Comparison of ENCODE assay signal across 8 cellular contexts in the genomic region with DNA sequence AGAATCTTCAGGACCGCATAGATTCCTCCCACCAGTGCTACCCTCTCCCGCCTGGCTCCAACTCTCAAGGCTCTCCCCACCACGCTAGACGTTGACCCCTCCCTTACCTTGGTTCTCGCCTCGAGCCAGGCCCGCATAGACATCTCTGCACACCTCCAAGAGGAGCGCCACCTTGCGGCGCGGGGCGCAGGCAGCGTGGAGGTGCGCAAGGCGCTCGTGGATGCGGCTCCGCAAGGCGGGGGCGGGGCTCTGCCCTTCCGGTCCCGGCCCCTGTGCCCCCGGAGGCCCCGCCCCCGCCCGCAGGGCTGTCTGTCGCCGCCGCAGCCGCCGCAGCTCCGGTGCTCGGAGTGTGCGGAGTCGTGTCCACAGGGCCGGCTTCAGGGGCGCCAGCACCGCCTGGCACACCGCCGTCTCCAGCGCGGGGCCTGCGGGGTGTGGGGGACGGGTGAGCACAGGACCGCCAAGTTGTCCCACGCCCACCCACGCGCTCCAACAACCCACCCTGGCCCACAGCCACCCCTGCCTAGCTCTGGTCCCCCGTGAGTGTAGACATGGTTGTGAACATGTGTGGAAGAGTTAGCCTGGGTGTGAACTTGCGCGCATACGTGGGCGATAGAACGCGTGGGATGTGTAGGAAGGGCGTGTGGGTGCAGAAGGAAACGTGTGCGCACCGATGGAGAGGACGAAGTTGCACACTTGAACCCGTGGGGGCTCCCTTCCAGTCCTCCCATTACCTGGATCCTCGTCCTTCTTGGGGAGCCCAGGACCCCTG. TPM values are rescaled to one million over a fixed set of nuclear protein-coding genes. Genes with fewer than 3 reads are reported as not detected.
DNase-seq lines count a peak whose midpoint lies in the region; ATAC-seq and TF ChIP-seq lines count a peak whose summit lies in the region.

No MANE protein-coding gene starts in this region.

- POLR2A ChIA-PET in activated CD4-positive, alpha-beta T cell treated with anti-CD3 and anti-CD28 coated beads, Interleukin-2, amount 10 ng/mL, durations not matched to agents 7 days and 5 days (lab: Charles Lee), result no interaction called here

- no peaks in the 10 kb centered on the region for H3K36me3 ChIP-seq in BLaER1 treated with 17β-estradiol and CSF1 and Interleukin-3, amounts not matched to agents 10 nM and 100 nM
- H3K36me3 ChIP-seq in colonic mucosa (no peaks in the 10 kb centered on the region), right lobe of liver (no peaks in the 10 kb centered on the region)

- TF ChIP-seq POLR2A in right lobe of liver (IDR thresholded peaks at IDR 0.05), result peak; percentile 69

- H3K4me3 ChIP-seq in BLaER1 treated with 17β-estradiol and CSF1 and Interleukin-3, amounts not matched to agents 10 nM and 100 nM, result peak overlapping the region; percentile 50 to 69 (median 57)
- H3K4me3 ChIP-seq in colonic mucosa (peak overlapping the region; percentile 35), right lobe of liver (peak overlapping the region; percentile 46 to 68 (median 54))

- CTCF ChIA-PET in activated CD4-positive, alpha-beta T cell treated with anti-CD3 and anti-CD28 coated beads, Interleukin-2, amount 10 ng/mL, durations not matched to agents 7 days and 5 days (lab: Charles Lee), result interaction anchor here (0.6 to 2.3 kb wide), 15 partner anchors 10 to 467 kb away, joined by 3 to 28 read pairs (median 4); a partner anchor contains a TSS

- no peaks in the 10 kb centered on the region; a peak in 1 of 22 replicates for H4K20me1 ChIP-seq in BLaER1 treated with 17β-estradiol and CSF1 and Interleukin-3, amounts not matched to agents 10 nM and 100 nM

- H3K36me3 Mint-ChIP-seq in activated CD4-positive, alpha-beta T cell treated with anti-CD3 and anti-CD28 coated beads, Interleukin-2, amount 10 ng/mL, durations not matched to agents 7 days and 5 days (ENCODE audit: low read depth), result peaks cover 41% of the 10 kb centered on the region

- DNase-seq in M059J (ENCODE audit: low read depth), result peak; percentile 68
- peak; percentile 91 for DNase-seq in activated CD4-positive, alpha-beta T cell treated with anti-CD3 and anti-CD28 coated beads, Interleukin-2, amount 10 ng/mL, durations not matched to agents 7 days and 5 days
- DNase-seq in colonic mucosa, result peak; percentile 86
- peak; percentile 93 to 95 (median 93) for DNase-seq in right lobe of liver
- peak; percentile 92 for DNase-seq in stimulated activated CD4-positive, alpha-beta T cell treated with anti-CD3 and anti-CD28 coated beads, Interleukin-4, amount 100 ng/mL, for 24 hours
- no peak for DNase-seq in NCI-H510A (lab: John Stamatoyannopoulos, UW)

- 37% methylated on average over 19 of the region's 62 CpGs for WGBS in right lobe of liver (ENCODE audit: insufficient coverage, low coverage, low lambda C conversion rate, missing lambda C conversion rate)

- H3K4me3 Mint-ChIP-seq in activated CD4-positive, alpha-beta T cell treated with anti-CD3 and anti-CD28 coated beads, Interleukin-2, amount 10 ng/mL, durations not matched to agents 7 days and 5 days, result peak overlapping the region; percentile 84

- TF ChIP-seq CTCF in colonic mucosa (IDR thresholded peaks at IDR 0.05), result peak; percentile 83
- peak; percentile 90 to 98 (median 93) for TF ChIP-seq CTCF in right lobe of liver (IDR thresholded peaks at IDR 0.05)

- peak overlapping the region; percentile 86 for H3K27ac Mint-ChIP-seq in activated CD4-positive, alpha-beta T cell treated with anti-CD3 and anti-CD28 coated beads, Interleukin-2, amount 10 ng/mL, durations not matched to agents 7 days and 5 days

- peaks cover 51% of the 10 kb centered on the region for H3K4me1 Mint-ChIP-seq in activated CD4-positive, alpha-beta T cell treated with anti-CD3 and anti-CD28 coated beads, Interleukin-2, amount 10 ng/mL, durations not matched to agents 7 days and 5 days

- H3K27me3 ChIP-seq in BLaER1 treated with 17β-estradiol and CSF1 and Interleukin-3, amounts not matched to agents 10 nM and 100 nM, result no peaks in the 10 kb centered on the region
- no peaks in the 10 kb centered on the region for H3K27me3 ChIP-seq in colonic mucosa
- no peaks in the 10 kb centered on the region for H3K27me3 ChIP-seq in right lobe of liver

- H3K9me3 ChIP-seq in BLaER1 treated with 17β-estradiol and CSF1 and Interleukin-3, amounts not matched to agents 10 nM and 100 nM (replicated peaks in 1 of 11), result no peaks in the 10 kb centered on the region
- H3K9me3 ChIP-seq in colonic mucosa (no peaks in the 10 kb centered on the region), right lobe of liver (no peaks in the 10 kb centered on the region)

- H3K27me3 Mint-ChIP-seq in activated CD4-positive, alpha-beta T cell treated with anti-CD3 and anti-CD28 coated beads, Interleukin-2, amount 10 ng/mL, durations not matched to agents 7 days and 5 days, result no peaks in the 10 kb centered on the region

- H3K27ac ChIP-seq in BLaER1 treated with 17β-estradiol and CSF1 and Interleukin-3, amounts not matched to agents 10 nM and 100 nM, result peak overlapping the region in 9 of 11 experiments; percentile 24 to 65 (median 55); a peak in 14 of 22 replicates
- peak overlapping the region; percentile 1 for H3K27ac ChIP-seq in colonic mucosa
- H3K27ac ChIP-seq in right lobe of liver, result peak overlapping the region; percentile 17 to 52 (median 36)

- ATAC-seq in GM21423 (IDR thresholded peaks at IDR 0.05; ENCODE audit: unreplicated experiment), result peak; percentile 64
- peak; percentile 95 to 97 (median 96) for ATAC-seq in right lobe of liver

- intact Hi-C loops in colonic mucosa (cut with DNase I) (no loop called here), right lobe of liver (cut with DNase I) (no loop called here)

- peaks cover 4% of the 10 kb centered on the region for H3K9me3 Mint-ChIP-seq in activated CD4-positive, alpha-beta T cell treated with anti-CD3 and anti-CD28 coated beads, Interleukin-2, amount 10 ng/mL, durations not matched to agents 7 days and 5 days

- peak overlapping the region; percentile 25 to 72 (median 62); a peak in 20 of 22 replicates for H3K9ac ChIP-seq in BLaER1 treated with 17β-estradiol and CSF1 and Interleukin-3, amounts not matched to agents 10 nM and 100 nM
- H3K9ac ChIP-seq in colonic mucosa (ENCODE audit: low read depth in 2 of 2, low read length in 2 of 2), result peak overlapping the region; percentile 26 to 58

- H3K4me2 ChIP-seq in BLaER1 treated with 17β-estradiol and CSF1 and Interleukin-3, amounts not matched to agents 10 nM and 100 nM, result peak overlapping the region; percentile 85 to 99 (median 95)

- H3K4me1 ChIP-seq in BLaER1 treated with 17β-estradiol and CSF1 and Interleukin-3, amounts not matched to agents 10 nM and 100 nM, result peaks cover 57 to 89% (median 79%) of the 10 kb centered on the region in 10 experiments
- peaks cover 5% of the 10 kb centered on the region for H3K4me1 ChIP-seq in colonic mucosa
- peaks cover 0 to 18% (median 2%) of the 10 kb centered on the region in 4 donors for H3K4me1 ChIP-seq in right lobe of liver

RNA-seq across cellular contexts. Expression of a gene that starts 8.1 kb away (rescaled TPM):
- 0.57 and 1.0 TPM in 2 replicates for total RNA-seq in M059J (2014; rRNA removed; shearing (Covaris generic))
- 10 to 100 TPM; 65.0 to 66.9 TPM for total RNA-seq in activated CD4-positive, alpha-beta T cell treated with anti-CD3 and anti-CD28 coated beads, Interleukin-2, amount 10 ng/mL, durations not matched to agents 7 days and 5 days
- total RNA-seq in colonic mucosa, result 1 to 10 TPM; 3.6 to 5.1 TPM
- 10 to 100 TPM in 2 of 6 experiments, 1 to 10 TPM in 4; 3.3 to 13.8 (median 5.5) TPM for total RNA-seq in right lobe of liver

RNA-seq across cellular contexts. Expression of a gene that starts 20.2 kb away (rescaled TPM):
- total RNA-seq in M059J (2014; rRNA removed; shearing (Covaris generic)), result 208 and 271 TPM in 2 replicates
- 100 to 1,000 TPM; 517 to 535 TPM for total RNA-seq in activated CD4-positive, alpha-beta T cell treated with anti-CD3 and anti-CD28 coated beads, Interleukin-2, amount 10 ng/mL, durations not matched to agents 7 days and 5 days
- total RNA-seq in colonic mucosa (100 to 1,000 TPM; 305 to 418 TPM), right lobe of liver (100 to 1,000 TPM in 4 of 6 experiments, 10 to 100 TPM in 2; 89.5 to 157 (median 102) TPM)

RNA-seq across cellular contexts. Expression of a gene that starts 29.4 kb away (rescaled TPM):
- 63.3 and 77.1 TPM in 2 replicates for total RNA-seq in M059J (2014; rRNA removed; shearing (Covaris generic))
- 10 to 100 TPM; 45.2 to 47.1 TPM for total RNA-seq in activated CD4-positive, alpha-beta T cell treated with anti-CD3 and anti-CD28 coated beads, Interleukin-2, amount 10 ng/mL, durations not matched to agents 7 days and 5 days
- total RNA-seq in colonic mucosa, result 10 to 100 TPM; 28.0 to 32.9 TPM
- 10 to 100 TPM; 28.6 to 62.0 (median 32.5) TPM for total RNA-seq in right lobe of liver

RNA-seq across cellular contexts. Expression of a gene that starts 29.7 kb away (rescaled TPM):
- total RNA-seq in M059J (2014; rRNA removed; shearing (Covaris generic)), result 16.5 and 27.5 TPM in 2 replicates
- 10 to 100 TPM; 31.6 to 32.2 TPM for total RNA-seq in activated CD4-positive, alpha-beta T cell treated with anti-CD3 and anti-CD28 coated beads, Interleukin-2, amount 10 ng/mL, durations not matched to agents 7 days and 5 days
- total RNA-seq in colonic mucosa (10 to 100 TPM; 40.7 to 52.4 TPM), right lobe of liver (10 to 100 TPM; 13.2 to 27.9 (median 16.5) TPM)

RNA-seq across cellular contexts. Expression of a gene that starts 38.4 kb away (rescaled TPM):
- 31.9 and 33.0 TPM in 2 replicates for total RNA-seq in M059J (2014; rRNA removed; shearing (Covaris generic))
- total RNA-seq in activated CD4-positive, alpha-beta T cell treated with anti-CD3 and anti-CD28 coated beads, Interleukin-2, amount 10 ng/mL, durations not matched to agents 7 days and 5 days, result 100 to 1,000 TPM; 143 to 144 TPM
- total RNA-seq in colonic mucosa (100 to 1,000 TPM; 264 to 335 TPM), right lobe of liver (100 to 1,000 TPM; 158 to 466 (median 286) TPM)

Comparison
In these comparisons a context has a peak if more than half of its experiments do, and no peak if none do; other contexts are left out.
1. H3K27ac ChIP-seq: peak in every context shown above with its lines; median percentile 55 in BLaER1 treated with 17β-estradiol and CSF1 and Interleukin-3, amounts not matched to agents 10 nM and 100 nM; 36 in right lobe of liver; 1 in colonic mucosa.
2. RNA of a gene that starts 8.1 kb away (total RNA-seq): 65.0 to 66.9 TPM in activated CD4-positive, alpha-beta T cell treated with anti-CD3 and anti-CD28 coated beads, Interleukin-2, amount 10 ng/mL, durations not matched to agents 7 days and 5 days; 3.3 to 13.8 TPM in right lobe of liver, 3.6 to 5.1 TPM in colonic mucosa and 0.57 to 1.0 TPM in M059J; every median in the first group is over 4 times any median in the second.
3. Peak in every context shown above with its lines, with median percentiles within 50 percentile points of each other: H3K4me3 ChIP-seq.